In the genomic region with DNA sequence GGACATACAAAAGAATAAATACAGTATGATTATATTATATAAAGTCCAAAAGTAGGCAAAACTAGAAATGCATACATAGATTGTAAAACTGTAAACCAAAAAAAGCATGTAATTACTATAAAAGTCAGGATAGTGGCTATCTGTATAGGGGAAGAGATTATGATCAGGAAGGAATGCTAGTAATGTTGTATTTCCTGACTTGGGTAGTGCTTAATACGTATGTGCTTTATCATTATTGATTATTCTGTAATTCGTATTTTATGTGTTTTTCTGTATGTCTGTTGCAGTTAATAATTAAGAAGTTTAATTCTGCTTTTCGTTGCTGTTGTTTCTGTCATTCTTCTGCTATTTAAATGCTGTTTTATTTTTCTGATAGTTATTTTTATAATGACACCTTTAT, we compare ENCODE assay signal across 14 cellular contexts. TPM values are rescaled to one million over a fixed set of nuclear protein-coding genes. Genes with fewer than 3 reads are reported as not detected.
A peak's percentile ranks its signal among the peaks of the same experiment; 100 is the strongest.
DNase-seq lines count a peak whose midpoint lies in the region; ATAC-seq and TF ChIP-seq lines count a peak whose summit lies in the region.
"Had no signal": no experiment of that assay in that cellular context is flagged by ENCODE, and none has a peak within 500 bp of the region (broad histone marks: within the 10 kb centered on the region; RNA-seq: fewer than 3 reads in every experiment).

No MANE protein-coding gene starts in this region.

- POLR2A ChIA-PET in PC-3 (lab: Charles Lee; ENCODE audit: unreplicated experiment): interaction anchor here (0.5 to 0.7 kb wide), 2 partner anchors 92 to 223 kb away, joined by 3 to 5 read pairs; no protein-coding TSS in a partner anchor

- H3K9me3 ChIP-seq in PC-3 (ENCODE audit: low read length) (no peaks in the 10 kb centered on the region), ascending aorta (no peaks in the 10 kb centered on the region)
- H3K9me3 ChIP-seq: Caco-2 had no signal

- no peaks in the 10 kb centered on the region for H3K36me3 ChIP-seq in PC-3 (ENCODE audit: low read depth, low read length)
- no peaks in the 10 kb centered on the region for H3K36me3 ChIP-seq in ascending aorta

- no peak overlapping the region for H3K9ac ChIP-seq in PC-3 (ENCODE audit: low read length)

- H3K4me1 ChIP-seq in PC-3 (ENCODE audit: insufficient read depth, low read length): peaks cover 8% of the 10 kb centered on the region; the same call in 1 of the 2 replicates
- no peaks in the 10 kb centered on the region for H3K4me1 ChIP-seq in ascending aorta

- peak; percentile 68 for ATAC-seq in PC-3

- no peaks in the 10 kb centered on the region for H3K79me2 ChIP-seq in PC-3 (ENCODE audit: low read length)

- no peak for TF ChIP-seq CTCF in PC-3 (conservative IDR thresholded peaks at IDR 0.05; ENCODE audit: low read depth, low read length)
- TF ChIP-seq CTCF in choroid plexus epithelial cell (conservative IDR thresholded peaks at IDR 0.05; ENCODE audit: low read depth, low read length): no peak
- TF ChIP-seq CTCF in ascending aorta (IDR thresholded peaks at IDR 0.05): no peak

- H3K27ac ChIP-seq in PC-3 (ENCODE audit: low read length): no peak overlapping the region
- H3K27ac ChIP-seq in ascending aorta: no peak overlapping the region
- H3K27ac ChIP-seq: 22Rv1, HL-60 had no signal

- no peaks in the 10 kb centered on the region for H3K9me2 ChIP-seq in PC-3 (replicated peaks; ENCODE audit: low read length)

- CTCF ChIA-PET in PC-3 (lab: Charles Lee): no interaction called here

- H3K4me3 ChIP-seq in PC-3 (ENCODE audit: low read length) (no peak overlapping the region), choroid plexus epithelial cell (ENCODE audit: low read depth, low read length) (no peak overlapping the region), ascending aorta (no peak overlapping the region)

- no peak overlapping the region for H2AFZ ChIP-seq in PC-3 (ENCODE audit: low read length)

- H3K4me2 ChIP-seq in PC-3 (ENCODE audit: low read length): peak overlapping the region; percentile 25; the same call in 1 of the 2 replicates

- no peaks in the 10 kb centered on the region for H3F3A ChIP-seq in PC-3 (ENCODE audit: low read length, unreplicated experiment)

- DNase-seq in SIG-M5 treated with dmso at 0.1 percent for 504 hours (lab: John Stamatoyannopoulos, UW; ENCODE audit: unreplicated experiment) (peak; percentile 41), SIG-M5 (lab: John Stamatoyannopoulos, UW) (no peak), PC-3 (peak; percentile 35), choroid plexus epithelial cell (ENCODE audit: low read depth) (peak; percentile 4), RPMI8226 (no peak), NCI-H2107 treated with DMSO at 0.1 percent for 48 hours (lab: John Stamatoyannopoulos, UW; ENCODE audit: unreplicated experiment) (no peak), ascending aorta (ENCODE audit: low spot score in 2 of 2) (no peak)
- DNase-seq: Caco-2; CD8-positive, alpha-beta memory T cell; DMS53; HCEC 1CT; HFFc6 had no signal

- no peaks in the 10 kb centered on the region for H4K20me1 ChIP-seq in PC-3 (ENCODE audit: low read length)

- intact Hi-C loops in PC-3 (cut with micrococcal nuclease): no loop called here
- intact Hi-C loops in ascending aorta (cut with DNase I): no loop called here

- BruUV-seq in PC-3 (replicated peaks; lab: Mats Ljungman, UMichigan): no TSS peak

- H3K27me3 ChIP-seq in PC-3 (ENCODE audit: low read length): no peaks in the 10 kb centered on the region
- no peaks in the 10 kb centered on the region for H3K27me3 ChIP-seq in ascending aorta

RNA-seq across cellular contexts. Expression of gene TRIM33, which starts 29.2 kb away (rescaled TPM):
- total RNA-seq in PC-3 (2014; rRNA removed): 28.8 and 36.7 TPM in 2 replicates
- 42.5 TPM for total RNA-seq in ascending aorta

RNA-seq across cellular contexts. Expression of gene BCAS2, which starts 41.2 kb away (rescaled TPM):
- total RNA-seq in PC-3 (2014; rRNA removed) (57.7 and 70.1 TPM in 2 replicates), ascending aorta (26.1 TPM)

Comparison
In these comparisons a context has a peak if more than half of its experiments do, and no peak if none do; other contexts are left out.
1. DNase-seq: peak in SIG-M5 treated with dmso at 0.1 percent for 504 hours (single experiment), PC-3 (single experiment) and choroid plexus epithelial cell (single experiment); none in SIG-M5 (single experiment), RPMI8226 (single experiment), NCI-H2107 treated with DMSO at 0.1 percent for 48 hours (single experiment) and ascending aorta (0 of 2).